In the genomic region with DNA sequence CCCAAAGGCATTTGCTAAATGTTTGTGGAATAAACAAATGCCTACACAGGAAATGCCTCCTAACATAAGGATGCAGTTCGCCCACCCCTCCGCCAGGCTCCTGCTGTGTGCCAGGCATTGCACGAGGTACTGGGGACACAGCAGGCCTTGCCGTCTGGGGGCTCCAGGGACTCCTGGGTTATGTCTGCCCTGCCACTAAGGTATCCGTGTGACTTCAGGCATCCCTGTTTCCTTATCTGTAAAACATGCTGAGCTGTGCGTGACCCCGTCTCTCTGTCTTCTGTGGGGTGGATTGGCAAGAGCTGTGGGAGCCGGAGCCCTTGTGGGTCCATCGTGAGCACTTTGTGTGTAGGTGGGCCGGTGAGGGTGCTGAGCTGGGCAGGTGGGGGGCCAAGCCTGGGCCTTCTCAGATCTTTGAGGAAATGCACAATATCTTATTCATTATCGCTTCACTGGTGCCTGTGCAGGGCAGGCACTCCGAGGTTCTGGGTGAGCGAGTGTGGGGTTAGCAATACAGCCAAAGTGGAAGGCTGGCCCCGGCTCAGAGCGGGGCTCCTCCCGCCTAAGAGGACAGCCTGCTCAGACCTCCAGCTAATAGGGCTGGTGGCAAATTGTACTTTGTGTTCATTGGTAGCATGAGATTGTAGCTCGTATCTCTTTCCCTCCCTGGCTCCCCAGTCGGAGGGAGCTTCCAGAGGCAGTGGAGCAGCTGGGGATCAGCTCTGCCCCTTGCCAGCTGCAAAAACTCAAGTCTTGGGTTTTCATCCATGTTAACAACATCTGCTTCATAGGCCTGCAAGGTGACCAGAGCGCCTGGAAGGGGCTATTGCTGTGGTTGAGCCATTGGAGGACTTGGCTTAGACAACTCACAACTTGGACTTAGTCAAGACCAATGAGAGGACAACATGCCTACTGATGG, we compare ENCODE assay signal across 1 cellular context.
TF ChIP-seq lines count a peak whose summit lies in the region.

No MANE protein-coding gene starts in this region.

TF ChIP-seq in HEK293, 187 proteins besides CTCF, POLR2A, EP300 and RAD21:
- TF ChIP-seq, protein P1, sequence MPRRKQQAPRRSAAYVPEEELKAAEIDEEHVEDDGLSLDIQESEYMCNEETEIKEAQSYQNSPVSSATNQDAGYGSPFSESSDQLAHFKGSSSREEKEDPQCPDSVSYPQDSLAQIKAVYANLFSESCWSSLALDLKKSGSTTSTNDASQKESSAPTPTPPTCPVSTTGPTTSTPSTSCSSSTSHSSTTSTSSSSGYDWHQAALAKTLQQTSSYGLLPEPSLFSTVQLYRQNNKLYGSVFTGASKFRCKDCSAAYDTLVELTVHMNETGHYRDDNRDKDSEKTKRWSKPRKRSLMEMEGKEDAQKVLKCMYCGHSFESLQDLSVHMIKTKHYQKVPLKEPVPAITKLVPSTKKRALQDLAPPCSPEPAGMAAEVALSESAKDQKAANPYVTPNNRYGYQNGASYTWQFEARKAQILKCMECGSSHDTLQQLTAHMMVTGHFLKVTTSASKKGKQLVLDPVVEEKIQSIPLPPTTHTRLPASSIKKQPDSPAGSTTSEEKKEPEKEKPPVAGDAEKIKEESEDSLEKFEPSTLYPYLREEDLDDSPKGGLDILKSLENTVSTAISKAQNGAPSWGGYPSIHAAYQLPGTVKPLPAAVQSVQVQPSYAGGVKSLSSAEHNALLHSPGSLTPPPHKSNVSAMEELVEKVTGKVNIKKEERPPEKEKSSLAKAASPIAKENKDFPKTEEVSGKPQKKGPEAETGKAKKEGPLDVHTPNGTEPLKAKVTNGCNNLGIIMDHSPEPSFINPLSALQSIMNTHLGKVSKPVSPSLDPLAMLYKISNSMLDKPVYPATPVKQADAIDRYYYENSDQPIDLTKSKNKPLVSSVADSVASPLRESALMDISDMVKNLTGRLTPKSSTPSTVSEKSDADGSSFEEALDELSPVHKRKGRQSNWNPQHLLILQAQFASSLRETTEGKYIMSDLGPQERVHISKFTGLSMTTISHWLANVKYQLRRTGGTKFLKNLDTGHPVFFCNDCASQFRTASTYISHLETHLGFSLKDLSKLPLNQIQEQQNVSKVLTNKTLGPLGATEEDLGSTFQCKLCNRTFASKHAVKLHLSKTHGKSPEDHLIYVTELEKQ (tag by site-specific recombination; IDR thresholded peaks at IDR 0.05; ENCODE audit: borderline replicate concordance) = no peak
- peak; percentile 64 for TF ChIP-seq ZIC2 (tag by site-specific recombination; IDR thresholded peaks at IDR 0.05)
